8 cellular contexts compared by ENCODE assay signal in the genomic region with DNA sequence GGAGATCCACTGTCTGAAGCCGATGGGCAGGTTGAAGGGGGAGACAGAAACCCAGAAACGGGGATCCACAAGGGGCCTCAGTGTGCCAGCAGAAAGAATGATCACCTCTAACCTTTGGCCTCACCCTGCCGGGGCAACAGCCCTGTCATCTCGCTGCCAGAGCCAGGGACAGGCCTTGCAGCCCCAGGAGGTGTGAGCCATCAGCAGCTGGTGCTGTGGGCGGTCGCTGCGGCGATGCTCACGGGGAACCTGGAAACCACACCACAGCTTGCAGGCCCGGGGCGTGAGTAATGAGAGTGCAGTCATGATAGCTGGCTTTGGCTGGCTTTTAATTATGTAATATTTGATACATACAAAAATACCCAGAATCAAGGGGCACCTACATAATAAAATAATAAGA. TPM values are rescaled to one million over a fixed set of nuclear protein-coding genes. Genes with fewer than 3 reads are reported as not detected.
DNase-seq lines count a peak whose midpoint lies in the region; ATAC-seq and TF ChIP-seq lines count a peak whose summit lies in the region.

No MANE protein-coding gene starts in this region.

- TF ChIP-seq EP300 in tibial nerve (IDR thresholded peaks at IDR 0.05): no peak

- TF ChIP-seq POLR2A in tibial nerve (IDR thresholded peaks at IDR 0.05): no peak

- peaks cover 0 to 23% (median 0%) of the 10 kb centered on the region in 4 donors for H3K9me3 ChIP-seq in tibial nerve

- peaks cover 0 to 6% (median 0%) of the 10 kb centered on the region in 4 donors for H3K4me1 ChIP-seq in tibial nerve

- no peak overlapping the region for H3K4me3 ChIP-seq in tibial nerve

- H3K27ac Mint-ChIP-seq in activated naive CD4-positive, alpha-beta T cell treated with anti-CD3 and anti-CD28 coated beads, Interleukin-2, amount 50 U/mL, for 72 hours: no peak overlapping the region

- WGBS in tibial nerve, 2 donors: 54 to 60% methylated on average over 11 of the region's 11 CpGs

- no peaks in the 10 kb centered on the region for H3K36me3 ChIP-seq in tibial nerve

- H3K27ac ChIP-seq in tibial nerve: no peak overlapping the region

- peak; percentile 60 for ATAC-seq in HG02642 (IDR thresholded peaks at IDR 0.05; ENCODE audit: poor library complexity, unreplicated experiment)
- peak; percentile 94 to 96 for ATAC-seq in activated naive CD4-positive, alpha-beta T cell treated with anti-CD3 and anti-CD28 coated beads, Interleukin-2, amount 50 U/mL, for 72 hours

- peaks cover 6 to 9% of the 10 kb centered on the region in 2 donors for H3K9me3 Mint-ChIP-seq in activated naive CD4-positive, alpha-beta T cell treated with anti-CD3 and anti-CD28 coated beads, Interleukin-2, amount 50 U/mL, for 72 hours

- TF ChIP-seq CTCF in tibial nerve (IDR thresholded peaks at IDR 0.05): no peak

- no peaks in the 10 kb centered on the region for H3K27me3 ChIP-seq in tibial nerve

- DNase-seq in GF-D8 (lab: John Stamatoyannopoulos, UW) (peak; percentile 19), SK-N-DZ (ENCODE audit: low spot score) (peak; percentile 15), tibial nerve (ENCODE audit: low spot score in 2 of 2) (no peak), HuH-7.5 (ENCODE audit: low spot score) (no peak), NCI-H128 (lab: John Stamatoyannopoulos, UW; ENCODE audit: unreplicated experiment) (no peak)
- peak; percentile 71 to 76 for DNase-seq in activated naive CD4-positive, alpha-beta T cell treated with anti-CD3 and anti-CD28 coated beads, Interleukin-2, amount 50 U/mL, for 72 hours (ENCODE audit: low spot score in 2 of 2)
- peak; percentile 61 to 81 (median 74) for DNase-seq in stimulated activated CD4-positive, alpha-beta T cell treated with anti-CD3 and anti-CD28 coated beads, Interleukin-12 subunit alpha, Interleukin-12 subunit beta, amount 100 ng/mL, for 48 hours (ENCODE audit: low read depth in 2 of 3, low spot score in 1 of 3)

- peaks cover 10 to 16% of the 10 kb centered on the region in 2 donors for H3K36me3 Mint-ChIP-seq in activated naive CD4-positive, alpha-beta T cell treated with anti-CD3 and anti-CD28 coated beads, Interleukin-2, amount 50 U/mL, for 72 hours

RNA-seq across cellular contexts. Expression of a gene that starts 4.7 kb away (rescaled TPM):
- 10.7 and 12.4 TPM in 2 replicates for polyA plus RNA-seq in SK-N-DZ (2014; cell fraction: cytosol; rRNA removed)
- 11.1 and 20.1 TPM in 2 replicates for polyA plus RNA-seq in SK-N-DZ (2014; cell fraction: nucleus; rRNA removed)
- total RNA-seq in activated naive CD4-positive, alpha-beta T cell treated with anti-CD3 and anti-CD28 coated beads, Interleukin-2, amount 50 U/mL, for 72 hours: 1 to 10 TPM; 7.2 to 9.1 TPM
- total RNA-seq in tibial nerve: 10 to 100 TPM; 25.9 to 44.1 (median 34.4) TPM

Comparison
In these comparisons a context has a peak if more than half of its experiments do, and no peak if none do; other contexts are left out.
1. DNase-seq: peak in GF-D8 (single experiment), SK-N-DZ (single experiment), activated naive CD4-positive, alpha-beta T cell treated with anti-CD3 and anti-CD28 coated beads, Interleukin-2, amount 50 U/mL, for 72 hours (2 of 2) and stimulated activated CD4-positive, alpha-beta T cell treated with anti-CD3 and anti-CD28 coated beads, Interleukin-12 subunit alpha, Interleukin-12 subunit beta, amount 100 ng/mL, for 48 hours (3 of 3); none in tibial nerve (0 of 2), HuH-7.5 (single experiment) and NCI-H128 (single experiment).